Comparison of ENCODE assay signal across 14 cellular contexts in the genomic region with DNA sequence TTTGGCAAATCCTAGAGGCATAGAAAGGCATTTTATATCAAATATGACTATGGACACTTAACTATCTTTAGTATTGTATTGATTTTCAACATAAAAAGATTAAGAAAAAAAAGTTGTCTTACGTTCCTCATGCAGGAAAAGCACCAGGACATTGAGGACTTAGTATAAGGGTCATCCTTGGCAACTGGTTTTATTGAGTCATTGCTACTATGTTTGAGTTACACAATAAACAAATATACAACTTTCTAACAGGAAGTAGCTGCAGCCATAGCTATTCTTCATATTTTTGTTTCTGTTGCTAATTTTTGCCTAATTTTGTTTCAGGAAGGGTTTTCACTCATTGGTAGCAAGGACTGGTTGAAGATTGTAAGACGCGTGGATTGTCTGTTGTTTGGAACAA.
DNase-seq lines count a peak whose midpoint lies in the region; ATAC-seq and TF ChIP-seq lines count a peak whose summit lies in the region.
"Had no signal": no experiment of that assay in that cellular context is flagged by ENCODE, and none has a peak within 500 bp of the region (broad histone marks: within the 10 kb centered on the region; RNA-seq: fewer than 3 reads in every experiment).

No MANE protein-coding gene starts in this region.

- H3K36me3 ChIP-seq in GM23248 (ENCODE audit: low read depth) (0 out of 2 replicates have a peak, but pooled peaks cover 4% of the 10 kb centered on the region), PC-3 (ENCODE audit: low read depth, low read length) (no peaks in the 10 kb centered on the region), mesenchymal stem cell (ENCODE audit: control insufficient read depth in 1 of 2, insufficient read depth in 2 of 2, low read depth in 1 of 2, low read length in 2 of 2) (no peaks in the 10 kb centered on the region)
- H3K36me3 ChIP-seq: BE2C, HAP-1 had no signal

- no peaks in the 10 kb centered on the region for H3K79me1 ChIP-seq in mesenchymal stem cell (replicated peaks; ENCODE audit: low read length, poor library complexity, severe bottlenecking)

- H2AFZ ChIP-seq in GM23248 (no peak overlapping the region), PC-3 (ENCODE audit: low read length) (no peak overlapping the region), mesenchymal stem cell (ENCODE audit: low read depth, low read length) (no peak overlapping the region)

- H3K4me2 ChIP-seq in GM23248 (ENCODE audit: unreplicated experiment) (no peak overlapping the region), PC-3 (ENCODE audit: low read length) (0 out of 2 replicates have a peak overlapping the region, but pooled peaks have one; percentile 17), mesenchymal stem cell (ENCODE audit: low read length, poor library complexity, severe bottlenecking) (no peak overlapping the region)

- H3K18ac ChIP-seq in mesenchymal stem cell (ENCODE audit: low read depth in 1 of 2, low read length in 2 of 2), result no peak overlapping the region

- H3K4me3 ChIP-seq in GM23248 (no peak overlapping the region), PC-3 (ENCODE audit: low read length) (no peak overlapping the region), fibroblast of pulmonary artery (replicated peaks; ENCODE audit: low read depth, low read length) (no peak overlapping the region), mesenchymal stem cell (ENCODE audit: insufficient read depth in 1 of 2, low read depth in 1 of 2, low read length in 2 of 2) (no peak overlapping the region)
- H3K4me3 ChIP-seq: HAP-1 had no signal

- 83 to 87% methylated on average over 3 of the region's 3 CpGs for WGBS in GM23248 (ENCODE audit: low coverage in 1 of 2, low lambda C conversion rate in 2 of 2, missing lambda C conversion rate in 2 of 2), 2 experiments
- WGBS in mesenchymal stem cell, result 100% methylated on average over 2 of the region's 3 CpGs

- ATAC-seq in PC-3 (no peak), HG03571 (IDR thresholded peaks at IDR 0.05; ENCODE audit: unreplicated experiment) (no peak)
- no peak for ATAC-seq in naive thymus-derived CD8-positive, alpha-beta T cell

- in situ Hi-C loops in GM23248 (cut with MboI), result no loop called here

- H3K9ac ChIP-seq in GM23248 (no peak overlapping the region), PC-3 (ENCODE audit: low read length) (no peak overlapping the region), mesenchymal stem cell (ENCODE audit: low read length) (no peak overlapping the region)

- H3K14ac ChIP-seq in mesenchymal stem cell (ENCODE audit: low read length in 2 of 2), result no peak overlapping the region

- H3K4me1 ChIP-seq in GM23248 (ENCODE audit: insufficient read depth) (no peaks in the 10 kb centered on the region), PC-3 (ENCODE audit: insufficient read depth, low read length) (peaks cover 14% of the 10 kb centered on the region), mesenchymal stem cell (ENCODE audit: control insufficient read depth, insufficient read depth, low read depth, low read length) (no peaks in the 10 kb centered on the region)
- H3K4me1 ChIP-seq: BE2C had no signal

- H3F3A ChIP-seq in GM23248 (ENCODE audit: insufficient read depth), result no peaks in the 10 kb centered on the region
- no peaks in the 10 kb centered on the region for H3F3A ChIP-seq in PC-3 (ENCODE audit: low read length, unreplicated experiment)

- no peaks in the 10 kb centered on the region for H3K9me3 Mint-ChIP-seq in activated CD4-positive, alpha-beta memory T cell treated with anti-CD3 and anti-CD28 coated beads, Interleukin-2, amount 10 ng/mL, durations not matched to agents 7 days and 5 days
- H3K9me3 Mint-ChIP-seq in naive thymus-derived CD8-positive, alpha-beta T cell, result no peaks in the 10 kb centered on the region
- H3K9me3 Mint-ChIP-seq: IgD-negative memory B cell had no signal

- H3K79me2 ChIP-seq in GM23248 (ENCODE audit: insufficient read depth) (no peaks in the 10 kb centered on the region), PC-3 (ENCODE audit: low read length) (no peaks in the 10 kb centered on the region)

- H3K27ac ChIP-seq in GM23248, result no peak overlapping the region
- H3K27ac ChIP-seq in PC-3 (ENCODE audit: low read length), result no peak overlapping the region
- H3K27ac ChIP-seq in mesenchymal stem cell (ENCODE audit: low read length, poor library complexity, severe bottlenecking), result no peak overlapping the region

- H4K20me1 ChIP-seq in GM23248 (ENCODE audit: insufficient read depth) (no peaks in the 10 kb centered on the region), PC-3 (ENCODE audit: low read length) (no peaks in the 10 kb centered on the region)

- H2BK120ac ChIP-seq in mesenchymal stem cell (ENCODE audit: low read depth, low read length), result no peak overlapping the region

- H3K9me2 ChIP-seq in GM23248 (ENCODE audit: insufficient read depth) (no peaks in the 10 kb centered on the region), PC-3 (replicated peaks; ENCODE audit: low read length) (no peaks in the 10 kb centered on the region)

- no peak overlapping the region for H4K91ac ChIP-seq in mesenchymal stem cell (ENCODE audit: low read length)

- H3K27me3 ChIP-seq in GM23248 (replicated peaks; ENCODE audit: insufficient read depth) (no peaks in the 10 kb centered on the region), PC-3 (ENCODE audit: low read length) (no peaks in the 10 kb centered on the region), mesenchymal stem cell (ENCODE audit: control insufficient read depth in 1 of 2, insufficient read depth in 1 of 2, low read length in 2 of 2) (peaks cover 0 to 7% of the 10 kb centered on the region in 2 experiments)

- peaks cover 1% of the 10 kb centered on the region for H3K27me3 Mint-ChIP-seq in activated CD4-positive, alpha-beta memory T cell treated with anti-CD3 and anti-CD28 coated beads, Interleukin-2, amount 10 ng/mL, durations not matched to agents 7 days and 5 days
- peaks cover 0 to 4% (median 2%) of the 10 kb centered on the region in 5 donors for H3K27me3 Mint-ChIP-seq in naive thymus-derived CD8-positive, alpha-beta T cell
- H3K27me3 Mint-ChIP-seq: IgD-negative memory B cell had no signal

- CTCF ChIA-PET in PC-3 (lab: Charles Lee), result no interaction called here
- CTCF ChIA-PET in activated CD4-positive, alpha-beta memory T cell treated with anti-CD3 and anti-CD28 coated beads, Interleukin-2, amount 10 ng/mL, durations not matched to agents 7 days and 5 days (lab: Charles Lee), result interaction anchor here (0.7 kb wide), 1 partner anchor 20 kb away, joined by 3 read pairs; no protein-coding TSS in a partner anchor

- no peak overlapping the region for H3K4ac ChIP-seq in mesenchymal stem cell (ENCODE audit: low read depth in 1 of 2, low read length in 2 of 2)

- TF ChIP-seq CTCF in PC-3 (conservative IDR thresholded peaks at IDR 0.05; ENCODE audit: low read depth, low read length) (no peak), fibroblast of pulmonary artery (IDR thresholded peaks at IDR 0.05; ENCODE audit: low read length, missing control alignments) (no peak)

- no peaks in the 10 kb centered on the region for H3K4me1 Mint-ChIP-seq in activated CD4-positive, alpha-beta memory T cell treated with anti-CD3 and anti-CD28 coated beads, Interleukin-2, amount 10 ng/mL, durations not matched to agents 7 days and 5 days
- no peaks in the 10 kb centered on the region for H3K4me1 Mint-ChIP-seq in naive thymus-derived CD8-positive, alpha-beta T cell
- H3K4me1 Mint-ChIP-seq: CD8-positive, alpha-beta memory T cell; IgD-negative memory B cell had no signal

- no TSS peak for BruUV-seq in PC-3 (replicated peaks; lab: Mats Ljungman, UMichigan)

- H2AK5ac ChIP-seq in mesenchymal stem cell (ENCODE audit: low read length, severe bottlenecking), result no peak overlapping the region

- POLR2A ChIA-PET in PC-3 (lab: Charles Lee; ENCODE audit: unreplicated experiment), result no interaction called here
- POLR2A ChIA-PET in activated CD4-positive, alpha-beta memory T cell treated with anti-CD3 and anti-CD28 coated beads, Interleukin-2, amount 10 ng/mL, durations not matched to agents 7 days and 5 days (lab: Charles Lee), result no interaction called here
- POLR2A ChIA-PET in naive thymus-derived CD8-positive, alpha-beta T cell (lab: Charles Lee), result no interaction called here

- no peak overlapping the region for H3K23ac ChIP-seq in mesenchymal stem cell (ENCODE audit: low read length in 2 of 2)

- H3K36me3 Mint-ChIP-seq in activated CD4-positive, alpha-beta memory T cell treated with anti-CD3 and anti-CD28 coated beads, Interleukin-2, amount 10 ng/mL, durations not matched to agents 7 days and 5 days (ENCODE audit: low read depth), result no peaks in the 10 kb centered on the region
- peaks cover 0 to 2% (median 2%) of the 10 kb centered on the region in 3 donors for H3K36me3 Mint-ChIP-seq in naive thymus-derived CD8-positive, alpha-beta T cell
- H3K36me3 Mint-ChIP-seq: IgD-negative memory B cell had no signal

- no peak overlapping the region for H3K4me3 Mint-ChIP-seq in activated CD4-positive, alpha-beta memory T cell treated with anti-CD3 and anti-CD28 coated beads, Interleukin-2, amount 10 ng/mL, durations not matched to agents 7 days and 5 days
- H3K4me3 Mint-ChIP-seq in naive thymus-derived CD8-positive, alpha-beta T cell, result no peak overlapping the region
- H3K4me3 Mint-ChIP-seq: CD8-positive, alpha-beta memory T cell; IgD-negative memory B cell had no signal

- H2BK5ac ChIP-seq in mesenchymal stem cell (ENCODE audit: low read depth, low read length, poor library complexity, severe bottlenecking), result no peak overlapping the region

- no peak overlapping the region for H2BK12ac ChIP-seq in mesenchymal stem cell (ENCODE audit: low read length in 2 of 2)

- no peaks in the 10 kb centered on the region for H3K9me3 ChIP-seq in GM23248 (ENCODE audit: low read depth)
- H3K9me3 ChIP-seq in PC-3 (ENCODE audit: low read length), result no peaks in the 10 kb centered on the region
- H3K9me3 ChIP-seq in mesenchymal stem cell (ENCODE audit: control insufficient read depth, low read length), result no peaks in the 10 kb centered on the region
- H3K9me3 ChIP-seq: BE2C, HAP-1 had no signal

- DNase-seq in GM23248, result peak; percentile 21
- peak; percentile 51 for DNase-seq in PC-3
- peak; percentile 23 for DNase-seq in fibroblast of pulmonary artery (ENCODE audit: low read depth)
- peak; percentile 25 for DNase-seq in mesenchymal stem cell
- DNase-seq in activated CD4-positive, alpha-beta memory T cell treated with anti-CD3 and anti-CD28 coated beads, Interleukin-2, amount 10 ng/mL, durations not matched to agents 7 days and 5 days, result no peak
- no peak for DNase-seq in naive thymus-derived CD8-positive, alpha-beta T cell
- DNase-seq: BE2C; CD8-positive, alpha-beta memory T cell; NCI-H1092; NCI-H1694; SHP77 treated with DMSO at 0.1 percent for 48 hours had no signal

- no peak overlapping the region for H4K8ac ChIP-seq in mesenchymal stem cell (ENCODE audit: low read length)

- H2BK15ac ChIP-seq in mesenchymal stem cell (ENCODE audit: low read depth, poor library complexity, severe bottlenecking), result no peak overlapping the region

- H3K27ac Mint-ChIP-seq in activated CD4-positive, alpha-beta memory T cell treated with anti-CD3 and anti-CD28 coated beads, Interleukin-2, amount 10 ng/mL, durations not matched to agents 7 days and 5 days, result no peak overlapping the region
- H3K27ac Mint-ChIP-seq in naive thymus-derived CD8-positive, alpha-beta T cell, result no peak overlapping the region
- H3K27ac Mint-ChIP-seq: IgD-negative memory B cell had no signal

- intact Hi-C loops in PC-3 (cut with micrococcal nuclease), result no loop called here

Comparison
In these comparisons a context has a peak if more than half of its experiments do, and no peak if none do; other contexts are left out.
1. DNase-seq: peak in GM23248 (single experiment), PC-3 (single experiment), fibroblast of pulmonary artery (single experiment) and mesenchymal stem cell (single experiment); none in activated CD4-positive, alpha-beta memory T cell treated with anti-CD3 and anti-CD28 coated beads, Interleukin-2, amount 10 ng/mL, durations not matched to agents 7 days and 5 days (single experiment) and naive thymus-derived CD8-positive, alpha-beta T cell (0 of 10).